ENCODE assay signal across 16 cellular contexts in genomic region chr14:40074169-40074568, GRCh38.
DNase-seq lines count a peak whose midpoint lies in the region; ATAC-seq, FAIRE-seq and TF ChIP-seq lines count a peak whose summit lies in the region.
"Had no signal": no experiment of that assay in that cellular context is flagged by ENCODE, and none has a peak within 500 bp of the region (broad histone marks: within the 10 kb centered on the region; RNA-seq: fewer than 3 reads in every experiment).

No MANE protein-coding gene starts in this region.

- no TSS peak for BruUV-seq in HepG2 (replicated peaks; lab: Mats Ljungman, UMichigan)

- H3K27ac Mint-ChIP-seq in endodermal cell, result no peak overlapping the region
- H3K27ac Mint-ChIP-seq: CD8-positive, alpha-beta memory T cell had no signal

- no peaks in the 10 kb centered on the region for H3K9me3 Mint-ChIP-seq in endodermal cell

- no peak overlapping the region for H3K4me3 ChIP-seq in HepG2 (replicated peaks in 1 of 3; ENCODE audit: insufficient read depth in 1 of 3, low read depth in 2 of 3, low read length in 3 of 3)
- no peak overlapping the region for H3K4me3 ChIP-seq in right lobe of liver
- H3K4me3 ChIP-seq in endodermal cell (ENCODE audit: low read length), result no peak overlapping the region
- H3K4me3 ChIP-seq: BLaER1, GM23248, HAP-1 had no signal

- no peaks in the 10 kb centered on the region for H3K4me1 Mint-ChIP-seq in endodermal cell
- H3K4me1 Mint-ChIP-seq: CD8-positive, alpha-beta memory T cell had no signal

- H3K4me1 ChIP-seq in HepG2 (ENCODE audit: insufficient read depth, low read length), result no peaks in the 10 kb centered on the region
- no peaks in the 10 kb centered on the region for H3K4me1 ChIP-seq in right lobe of liver
- H3K4me1 ChIP-seq in endodermal cell (ENCODE audit: control insufficient read depth, insufficient read depth, low read length), result no peaks in the 10 kb centered on the region
- H3K4me1 ChIP-seq: BLaER1, Caco-2 had no signal

- CTCF ChIA-PET in HepG2 (lab: Yijun Ruan, JAX; ENCODE audit: low intra/inter-chr PET ratio, low total read pairs), result no interaction called here

- no peaks in the 10 kb centered on the region for H3K36me3 Mint-ChIP-seq in endodermal cell (ENCODE audit: low read depth)
- H3K36me3 Mint-ChIP-seq: CD8-positive, alpha-beta memory T cell had no signal

- no peaks in the 10 kb centered on the region for H3K36me3 ChIP-seq in HepG2 (replicated peaks in 1 of 2; ENCODE audit: control insufficient read depth in 1 of 2, insufficient read depth in 2 of 2, low read length in 2 of 2)
- no peaks in the 10 kb centered on the region for H3K36me3 ChIP-seq in right lobe of liver
- H3K36me3 ChIP-seq in endodermal cell (ENCODE audit: control insufficient read depth, insufficient read depth, low read length), result no peaks in the 10 kb centered on the region
- H3K36me3 ChIP-seq: BLaER1, HAP-1 had no signal

- no peak overlapping the region for H2AFZ ChIP-seq in HepG2 (ENCODE audit: low read length)
- H2AFZ ChIP-seq: GM23248 had no signal

- H3K79me2 ChIP-seq in HepG2 (ENCODE audit: insufficient read depth, low read length), result no peaks in the 10 kb centered on the region

- TF ChIP-seq CTCF in HepG2 (CRISPR knock-in tag; IDR thresholded peaks at IDR 0.05) (no peak), right lobe of liver (IDR thresholded peaks at IDR 0.05) (no peak), endodermal cell (conservative IDR thresholded peaks at IDR 0.05) (no peak)

- TF ChIP-seq EP300 in HepG2 (IDR thresholded peaks at IDR 0.05; ENCODE audit: low read depth in 2 of 2, low read length in 2 of 2) (no peak), HepG2 (CRISPR knock-in tag; IDR thresholded peaks at IDR 0.05; ENCODE audit: borderline replicate concordance) (no peak)

- H3K27me3 ChIP-seq in HepG2 (ENCODE audit: control insufficient read depth in 1 of 2, insufficient read depth in 2 of 2, low read length in 2 of 2) (no peaks in the 10 kb centered on the region), right lobe of liver (no peaks in the 10 kb centered on the region), endodermal cell (ENCODE audit: control insufficient read depth, insufficient read depth, low read length, poor library complexity, severe bottlenecking) (no peaks in the 10 kb centered on the region)
- H3K27me3 ChIP-seq: BLaER1 had no signal

- no peak overlapping the region for H3K4me2 ChIP-seq in HepG2 (ENCODE audit: low read depth, low read length)
- H3K4me2 ChIP-seq: BLaER1 had no signal

- ATAC-seq in HepG2, result peak; percentile 31; the same call in 1 of the 3 replicates
- ATAC-seq in right lobe of liver, result no peak
- ATAC-seq in GM19397 (IDR thresholded peaks at IDR 0.05; ENCODE audit: unreplicated experiment), result no peak
- no peak for ATAC-seq in HG02870 (IDR thresholded peaks at IDR 0.05; ENCODE audit: unreplicated experiment)

- no peaks in the 10 kb centered on the region for H3K27me3 Mint-ChIP-seq in endodermal cell (ENCODE audit: insufficient read depth)
- H3K27me3 Mint-ChIP-seq: CD8-positive, alpha-beta memory T cell had no signal

- no peak for TF ChIP-seq RAD21 in HepG2 (CRISPR knock-in tag; IDR thresholded peaks at IDR 0.05)

- peaks cover 65% of the 10 kb centered on the region for H3K9me3 ChIP-seq in HepG2 (ENCODE audit: low read length)
- no peaks in the 10 kb centered on the region for H3K9me3 ChIP-seq in right lobe of liver
- H3K9me3 ChIP-seq in endodermal cell (ENCODE audit: control insufficient read depth, low read length), result no peaks in the 10 kb centered on the region
- H3K9me3 ChIP-seq: BLaER1, Caco-2, HAP-1 had no signal

- no peak for DNase-seq in HepG2 (ENCODE audit: low spot score)
- DNase-seq in right lobe of liver, result no peak
- DNase-seq in endodermal cell, result peak; percentile 48
- peak; percentile 59 for DNase-seq in mesenteric fat pad (ENCODE audit: low spot score)
- DNase-seq in cerebellar nuclear complex (lab: John Stamatoyannopoulos, UW), result no peak
- DNase-seq: 8988T; AML-193; CD8-positive, alpha-beta memory T cell; DND-41; GF-D8; GM23248 had no signal

- H3K27ac ChIP-seq in HepG2 (ENCODE audit: extremely low read length, insufficient read depth, low read length), result no peak overlapping the region
- H3K27ac ChIP-seq in right lobe of liver, result no peak overlapping the region
- no peak overlapping the region for H3K27ac ChIP-seq in endodermal cell (ENCODE audit: low read depth, low read length)
- H3K27ac ChIP-seq: BLaER1, GM23248 had no signal

- no peaks in the 10 kb centered on the region for H4K20me1 ChIP-seq in HepG2 (ENCODE audit: insufficient read depth, low read length)
- H4K20me1 ChIP-seq: BLaER1 had no signal

- no peak overlapping the region for H3K4me3 Mint-ChIP-seq in endodermal cell
- H3K4me3 Mint-ChIP-seq: CD8-positive, alpha-beta memory T cell had no signal

- no peak overlapping the region for H3K9ac ChIP-seq in HepG2 (ENCODE audit: insufficient read depth, low read depth, low read length)
- no peak overlapping the region for H3K9ac ChIP-seq in endodermal cell (ENCODE audit: extremely low read depth, low read length, poor library complexity, severe bottlenecking)
- H3K9ac ChIP-seq: BLaER1, GM23248 had no signal

- no peak for FAIRE-seq in HepG2 (lab: Jason Lieb, UNC)

- intact Hi-C loops in HepG2 (cut with micrococcal nuclease; ENCODE audit: unreplicated experiment), result no loop called here
- intact Hi-C loops in right lobe of liver (cut with DNase I), result no loop called here

- in situ Hi-C loops in HepG2 (cut with HindIII; ENCODE audit: extremely low pct_ligation_motif_present, low pct_unique_long_range_greater_than_20kb), result no loop called here

- POLR2A ChIA-PET in HepG2 (lab: Yijun Ruan, JAX), result no interaction called here

- no peak for TF ChIP-seq POLR2A in HepG2 (IDR thresholded peaks at IDR 0.05; ENCODE audit: insufficient read depth in 1 of 2, low read depth in 2 of 2, low read length in 2 of 2)
- TF ChIP-seq POLR2A in right lobe of liver (IDR thresholded peaks at IDR 0.05), result no peak

- 0% methylated on average over 2 of the region's 2 CpGs for WGBS in HepG2 (ENCODE audit: low lambda C conversion rate)
- 40% methylated on average over 1 of the region's 2 CpGs for WGBS in right lobe of liver (ENCODE audit: insufficient coverage, low coverage, low lambda C conversion rate, missing lambda C conversion rate)
- WGBS in endodermal cell (ENCODE audit: insufficient coverage in 1 of 2, insufficient read length in 1 of 2), 2 experiments, result 88 to 93% methylated on average over 1 to 2 of the region's 2 CpGs

TF ChIP-seq in HepG2, 621 proteins besides CTCF, POLR2A, EP300 and RAD21:
- TF ChIP-seq ZNF484 (CRISPR knock-in tag; IDR thresholded peaks at IDR 0.05; ENCODE audit: borderline replicate concordance, low read depth), result no peak
- no peak for TF ChIP-seq ZNF30 (CRISPR knock-in tag; IDR thresholded peaks at IDR 0.05)
- TF ChIP-seq RFXANK (CRISPR knock-in tag; IDR thresholded peaks at IDR 0.05), result no peak
- TF ChIP-seq RXRB (CRISPR knock-in tag; IDR thresholded peaks at IDR 0.05; ENCODE audit: borderline replicate concordance), result no peak
- TF ChIP-seq HOXA7 (CRISPR knock-in tag; IDR thresholded peaks at IDR 0.05), result 0 out of 2 replicates have a peak, but pooled peaks have one; percentile 52
- TF ChIP-seq ZMYM2 (CRISPR knock-in tag; IDR thresholded peaks at IDR 0.05), result no peak
- no peak for TF ChIP-seq NR2C2 (CRISPR knock-in tag; IDR thresholded peaks at IDR 0.05; ENCODE audit: borderline replicate concordance)

Comparison
In these comparisons a context has a peak if more than half of its experiments do, and no peak if none do; other contexts are left out.
1. DNase-seq: peak in endodermal cell (single experiment) and mesenteric fat pad (single experiment); none in HepG2 (single experiment), right lobe of liver (0 of 3) and cerebellar nuclear complex (0 of 2).